In the genomic region with DNA sequence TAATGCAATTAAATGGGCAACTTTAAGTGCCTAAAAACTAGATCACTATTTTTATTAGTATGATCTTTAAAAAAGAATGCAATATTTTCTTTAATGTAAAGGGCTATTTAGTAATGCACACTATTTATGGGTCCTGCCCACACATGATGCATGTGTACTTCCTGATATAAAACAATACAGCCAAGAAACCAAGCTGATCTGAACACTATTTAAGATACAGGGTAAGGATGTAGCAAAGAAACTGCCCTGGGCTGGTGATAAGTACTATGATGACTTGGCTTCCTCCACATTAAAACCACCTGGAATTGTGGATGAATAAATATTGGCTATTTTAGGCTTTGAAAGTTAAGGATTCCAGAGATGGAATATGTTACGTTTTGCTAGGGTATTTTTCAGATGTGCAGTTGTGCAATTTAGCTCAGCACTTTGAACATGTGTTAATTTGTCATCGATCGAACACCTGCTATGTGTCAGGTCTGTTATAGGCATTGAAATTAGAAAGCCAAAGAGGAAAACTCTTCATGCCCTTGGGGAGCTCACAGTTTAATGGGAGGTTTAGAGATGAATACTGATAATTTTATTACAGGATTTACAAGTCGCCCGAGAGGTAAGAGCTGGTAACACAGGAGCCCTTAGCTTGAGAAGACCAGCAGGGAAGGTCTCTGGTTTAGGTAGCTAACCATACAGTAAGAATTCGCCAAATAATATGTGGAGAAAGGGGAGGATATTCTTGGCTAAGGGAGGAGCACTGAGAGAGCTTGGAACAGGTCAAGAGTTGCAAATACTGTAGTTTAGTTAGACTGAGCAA, we compare ENCODE assay signal across 14 cellular contexts.
"Had no signal": no experiment of that assay in that cellular context is flagged by ENCODE, and none has a peak within 500 bp of the region (broad histone marks: within the 10 kb centered on the region; RNA-seq: fewer than 3 reads in every experiment).

No MANE protein-coding gene starts in this region.

- ATAC-seq: body of pancreas; effector memory CD8-positive, alpha-beta T cell; right cardiac atrium; stimulated activated effector memory CD8-positive, alpha-beta T cell treated with anti-CD3 and anti-CD28 coated beads, Interleukin-12 subunit alpha, Interleukin-12 subunit beta, amount 100 ng/mL, for 72 hours; WTC11 had no signal

- H3K36me3 ChIP-seq: adrenal gland, thyroid gland, uterus had no signal

- H3K4me1 ChIP-seq: adrenal gland, uterus had no signal

- H3K9me3 ChIP-seq: adrenal gland, body of pancreas, thyroid gland, uterus had no signal

- H3K27ac ChIP-seq: adrenal gland, body of pancreas, thyroid gland, uterus had no signal

- H3K27me3 ChIP-seq: adrenal gland, body of pancreas, thyroid gland, uterus had no signal

- H3K4me3 ChIP-seq: adrenal gland, body of pancreas, thyroid gland, uterus had no signal

- DNase-seq: activated CD4-positive, alpha-beta T cell treated with anti-CD3 and anti-CD28 coated beads for 48 hours; activated CD8-positive, alpha-beta memory T cell treated with anti-CD3 and anti-CD28 coated beads for 24 hours; activated naive CD4-positive, alpha-beta T cell treated with anti-CD3 and anti-CD28 coated beads, Interleukin-2, amount 10 ng/mL, durations not matched to agents 7 days and 5 days; adrenal gland; body of pancreas; cortex of kidney; effector memory CD8-positive, alpha-beta T cell; erythroblast; posterior cingulate gyrus; right cardiac atrium; thyroid gland; uterus had no signal
